Comparison of ENCODE assay signal across 1 cellular context in the genomic region with DNA sequence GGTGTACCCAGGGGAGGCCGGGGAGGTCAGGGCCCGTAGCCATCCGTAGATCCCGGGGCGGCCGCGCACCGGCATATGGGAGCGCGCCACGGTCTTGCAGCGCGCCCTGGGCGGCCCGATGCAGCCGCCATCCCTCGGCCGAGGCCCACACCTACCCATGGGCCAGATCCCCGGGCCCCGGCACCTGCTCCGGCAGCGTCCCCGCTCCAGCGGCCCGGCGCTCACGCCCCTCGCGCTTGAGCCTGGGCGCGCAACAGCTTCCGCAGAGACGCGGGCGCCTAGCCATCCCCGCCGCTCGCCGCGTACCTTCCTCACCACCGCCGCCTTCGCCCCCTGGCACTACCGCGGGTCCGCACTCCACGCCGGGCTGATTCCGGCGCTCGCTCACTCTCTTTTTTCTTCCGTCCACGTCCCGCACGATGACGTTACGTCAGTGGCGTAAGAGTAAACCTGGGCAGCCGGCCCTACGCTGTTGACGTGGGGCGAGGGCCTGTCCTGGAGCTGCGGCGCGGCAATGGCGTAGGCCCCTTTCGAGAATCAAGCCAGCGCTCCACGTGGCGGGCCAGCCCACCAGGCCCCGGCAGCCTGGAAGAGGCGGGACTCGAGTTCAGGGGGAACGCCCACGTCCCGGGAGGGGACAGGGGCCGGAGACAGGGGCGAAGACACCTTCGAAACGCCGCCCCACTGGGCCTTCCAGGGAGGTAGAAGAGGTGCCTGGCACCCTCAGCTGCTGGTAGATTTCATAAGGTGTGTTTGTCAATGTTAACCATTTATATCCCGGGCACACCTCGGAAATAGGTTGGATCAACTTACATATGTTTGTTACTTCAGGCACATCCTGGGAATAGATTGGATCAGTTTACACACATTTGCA.
TF ChIP-seq lines count a peak whose summit lies in the region.

Gene ALDH18A1, minus strand, starts transcription at position 421 of the 874 bp plus-strand sequence. CDS start 3,334 bp downstream, outside the sequence.

TF ChIP-seq in WTC11, 78 proteins besides CTCF, POLR2A, EP300 and RAD21 (continued from another document and continues in another):
- TF ChIP-seq, protein P1, sequence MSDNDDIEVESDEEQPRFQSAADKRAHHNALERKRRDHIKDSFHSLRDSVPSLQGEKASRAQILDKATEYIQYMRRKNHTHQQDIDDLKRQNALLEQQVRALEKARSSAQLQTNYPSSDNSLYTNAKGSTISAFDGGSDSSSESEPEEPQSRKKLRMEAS (CRISPR knock-in tag; IDR thresholded peaks at IDR 0.05), result peak; percentile 96
- no peak for TF ChIP-seq MLX (CRISPR knock-in tag; IDR thresholded peaks at IDR 0.05)
- no peak; the same call in 1 of the 2 replicates for TF ChIP-seq ATF1 (CRISPR knock-in tag; IDR thresholded peaks at IDR 0.05)
- TF ChIP-seq FOXK1 (CRISPR knock-in tag; IDR thresholded peaks at IDR 0.05), result peak; percentile 63; the same call in 1 of the 2 replicates
- no peak for TF ChIP-seq FOXJ3 (CRISPR knock-in tag; IDR thresholded peaks at IDR 0.05; ENCODE audit: borderline replicate concordance)
- TF ChIP-seq USF2 (CRISPR knock-in tag; IDR thresholded peaks at IDR 0.05), result peak; percentile 71
- TF ChIP-seq PREB (CRISPR knock-in tag; IDR thresholded peaks at IDR 0.05; ENCODE audit: borderline replicate concordance), result no peak
- TF ChIP-seq SOX15 (CRISPR knock-in tag; IDR thresholded peaks at IDR 0.05), result no peak
- TF ChIP-seq, protein P2, sequence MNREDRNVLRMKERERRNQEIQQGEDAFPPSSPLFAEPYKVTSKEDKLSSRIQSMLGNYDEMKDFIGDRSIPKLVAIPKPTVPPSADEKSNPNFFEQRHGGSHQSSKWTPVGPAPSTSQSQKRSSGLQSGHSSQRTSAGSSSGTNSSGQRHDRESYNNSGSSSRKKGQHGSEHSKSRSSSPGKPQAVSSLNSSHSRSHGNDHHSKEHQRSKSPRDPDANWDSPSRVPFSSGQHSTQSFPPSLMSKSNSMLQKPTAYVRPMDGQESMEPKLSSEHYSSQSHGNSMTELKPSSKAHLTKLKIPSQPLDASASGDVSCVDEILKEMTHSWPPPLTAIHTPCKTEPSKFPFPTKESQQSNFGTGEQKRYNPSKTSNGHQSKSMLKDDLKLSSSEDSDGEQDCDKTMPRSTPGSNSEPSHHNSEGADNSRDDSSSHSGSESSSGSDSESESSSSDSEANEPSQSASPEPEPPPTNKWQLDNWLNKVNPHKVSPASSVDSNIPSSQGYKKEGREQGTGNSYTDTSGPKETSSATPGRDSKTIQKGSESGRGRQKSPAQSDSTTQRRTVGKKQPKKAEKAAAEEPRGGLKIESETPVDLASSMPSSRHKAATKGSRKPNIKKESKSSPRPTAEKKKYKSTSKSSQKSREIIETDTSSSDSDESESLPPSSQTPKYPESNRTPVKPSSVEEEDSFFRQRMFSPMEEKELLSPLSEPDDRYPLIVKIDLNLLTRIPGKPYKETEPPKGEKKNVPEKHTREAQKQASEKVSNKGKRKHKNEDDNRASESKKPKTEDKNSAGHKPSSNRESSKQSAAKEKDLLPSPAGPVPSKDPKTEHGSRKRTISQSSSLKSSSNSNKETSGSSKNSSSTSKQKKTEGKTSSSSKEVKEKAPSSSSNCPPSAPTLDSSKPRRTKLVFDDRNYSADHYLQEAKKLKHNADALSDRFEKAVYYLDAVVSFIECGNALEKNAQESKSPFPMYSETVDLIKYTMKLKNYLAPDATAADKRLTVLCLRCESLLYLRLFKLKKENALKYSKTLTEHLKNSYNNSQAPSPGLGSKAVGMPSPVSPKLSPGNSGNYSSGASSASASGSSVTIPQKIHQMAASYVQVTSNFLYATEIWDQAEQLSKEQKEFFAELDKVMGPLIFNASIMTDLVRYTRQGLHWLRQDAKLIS (CRISPR knock-in tag; IDR thresholded peaks at IDR 0.05; ENCODE audit: borderline replicate concordance), result no peak
- TF ChIP-seq NR3C1 (CRISPR knock-in tag; conservative IDR thresholded peaks at IDR 0.05; ENCODE audit: low read depth), result no peak
- TF ChIP-seq PRDM15 (CRISPR knock-in tag; IDR thresholded peaks at IDR 0.05), result no peak
- TF ChIP-seq, protein P3, sequence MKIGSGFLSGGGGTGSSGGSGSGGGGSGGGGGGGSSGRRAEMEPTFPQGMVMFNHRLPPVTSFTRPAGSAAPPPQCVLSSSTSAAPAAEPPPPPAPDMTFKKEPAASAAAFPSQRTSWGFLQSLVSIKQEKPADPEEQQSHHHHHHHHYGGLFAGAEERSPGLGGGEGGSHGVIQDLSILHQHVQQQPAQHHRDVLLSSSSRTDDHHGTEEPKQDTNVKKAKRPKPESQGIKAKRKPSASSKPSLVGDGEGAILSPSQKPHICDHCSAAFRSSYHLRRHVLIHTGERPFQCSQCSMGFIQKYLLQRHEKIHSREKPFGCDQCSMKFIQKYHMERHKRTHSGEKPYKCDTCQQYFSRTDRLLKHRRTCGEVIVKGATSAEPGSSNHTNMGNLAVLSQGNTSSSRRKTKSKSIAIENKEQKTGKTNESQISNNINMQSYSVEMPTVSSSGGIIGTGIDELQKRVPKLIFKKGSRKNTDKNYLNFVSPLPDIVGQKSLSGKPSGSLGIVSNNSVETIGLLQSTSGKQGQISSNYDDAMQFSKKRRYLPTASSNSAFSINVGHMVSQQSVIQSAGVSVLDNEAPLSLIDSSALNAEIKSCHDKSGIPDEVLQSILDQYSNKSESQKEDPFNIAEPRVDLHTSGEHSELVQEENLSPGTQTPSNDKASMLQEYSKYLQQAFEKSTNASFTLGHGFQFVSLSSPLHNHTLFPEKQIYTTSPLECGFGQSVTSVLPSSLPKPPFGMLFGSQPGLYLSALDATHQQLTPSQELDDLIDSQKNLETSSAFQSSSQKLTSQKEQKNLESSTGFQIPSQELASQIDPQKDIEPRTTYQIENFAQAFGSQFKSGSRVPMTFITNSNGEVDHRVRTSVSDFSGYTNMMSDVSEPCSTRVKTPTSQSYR (CRISPR knock-in tag; IDR thresholded peaks at IDR 0.05), result no peak
- TF ChIP-seq SMAD3 (CRISPR knock-in tag; IDR thresholded peaks at IDR 0.05; ENCODE audit: borderline replicate concordance), result 0 out of 2 replicates have a peak, but pooled peaks have one; percentile 39
- TF ChIP-seq TEAD1 (CRISPR knock-in tag; IDR thresholded peaks at IDR 0.05), result no peak; the same call in 1 of the 2 replicates
- peak; percentile 57; the same call in 1 of the 2 replicates for TF ChIP-seq RELA (CRISPR knock-in tag; IDR thresholded peaks at IDR 0.05; ENCODE audit: borderline replicate concordance)
- peak; percentile 73 for TF ChIP-seq GABPB1 (CRISPR knock-in tag; IDR thresholded peaks at IDR 0.05)
- TF ChIP-seq, protein P4, sequence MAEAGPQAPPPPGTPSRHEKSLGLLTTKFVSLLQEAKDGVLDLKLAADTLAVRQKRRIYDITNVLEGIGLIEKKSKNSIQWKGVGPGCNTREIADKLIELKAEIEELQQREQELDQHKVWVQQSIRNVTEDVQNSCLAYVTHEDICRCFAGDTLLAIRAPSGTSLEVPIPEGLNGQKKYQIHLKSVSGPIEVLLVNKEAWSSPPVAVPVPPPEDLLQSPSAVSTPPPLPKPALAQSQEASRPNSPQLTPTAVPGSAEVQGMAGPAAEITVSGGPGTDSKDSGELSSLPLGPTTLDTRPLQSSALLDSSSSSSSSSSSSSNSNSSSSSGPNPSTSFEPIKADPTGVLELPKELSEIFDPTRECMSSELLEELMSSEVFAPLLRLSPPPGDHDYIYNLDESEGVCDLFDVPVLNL (CRISPR knock-in tag; IDR thresholded peaks at IDR 0.05; ENCODE audit: borderline replicate concordance, low read depth), result no peak
- no peak for TF ChIP-seq USF1 (CRISPR knock-in tag; IDR thresholded peaks at IDR 0.05)
- TF ChIP-seq ZBTB21 (CRISPR knock-in tag; IDR thresholded peaks at IDR 0.05; ENCODE audit: borderline replicate concordance), result peak; percentile 87
- TF ChIP-seq ATF2 (CRISPR knock-in tag; IDR thresholded peaks at IDR 0.05; ENCODE audit: borderline replicate concordance, low read depth), result no peak
- no peak for TF ChIP-seq ZNF317 (CRISPR knock-in tag; IDR thresholded peaks at IDR 0.05; ENCODE audit: borderline replicate concordance, low read depth)
- peak; percentile 48; the same call in 1 of the 2 replicates for TF ChIP-seq IRF1 (CRISPR knock-in tag; IDR thresholded peaks at IDR 0.05)
- TF ChIP-seq KAT7 (CRISPR knock-in tag; IDR thresholded peaks at IDR 0.05; ENCODE audit: borderline replicate concordance), result 0 out of 2 replicates have a peak, but pooled peaks have one; percentile 50
- TF ChIP-seq ELF4 (CRISPR knock-in tag; IDR thresholded peaks at IDR 0.05; ENCODE audit: low read depth), result no peak
- TF ChIP-seq ZNF219 (CRISPR knock-in tag; IDR thresholded peaks at IDR 0.05; ENCODE audit: borderline replicate concordance), result 0 out of 2 replicates have a peak, but pooled peaks have one; percentile 25
- TF ChIP-seq NR1H2 (CRISPR knock-in tag; IDR thresholded peaks at IDR 0.05), result no peak
- TF ChIP-seq SMAD4 (CRISPR knock-in tag; IDR thresholded peaks at IDR 0.05), result 0 out of 2 replicates have a peak, but pooled peaks have one; percentile 13
- no peak for TF ChIP-seq OVOL2 (CRISPR knock-in tag; IDR thresholded peaks at IDR 0.05; ENCODE audit: borderline replicate concordance)
- peak; percentile 78; the same call in 1 of the 2 replicates for TF ChIP-seq FOXP1 (CRISPR knock-in tag; IDR thresholded peaks at IDR 0.05; ENCODE audit: borderline replicate concordance)
- TF ChIP-seq ZNF423 (CRISPR knock-in tag; IDR thresholded peaks at IDR 0.05), result peak; percentile 56; the same call in 1 of the 2 replicates
- no peak for TF ChIP-seq TP53 (CRISPR knock-in tag; IDR thresholded peaks at IDR 0.05)
- peak; percentile 83 for TF ChIP-seq SP1 (CRISPR knock-in tag; conservative IDR thresholded peaks at IDR 0.05)
